ENCODE assay signal across 38 cellular contexts in the genomic region with DNA sequence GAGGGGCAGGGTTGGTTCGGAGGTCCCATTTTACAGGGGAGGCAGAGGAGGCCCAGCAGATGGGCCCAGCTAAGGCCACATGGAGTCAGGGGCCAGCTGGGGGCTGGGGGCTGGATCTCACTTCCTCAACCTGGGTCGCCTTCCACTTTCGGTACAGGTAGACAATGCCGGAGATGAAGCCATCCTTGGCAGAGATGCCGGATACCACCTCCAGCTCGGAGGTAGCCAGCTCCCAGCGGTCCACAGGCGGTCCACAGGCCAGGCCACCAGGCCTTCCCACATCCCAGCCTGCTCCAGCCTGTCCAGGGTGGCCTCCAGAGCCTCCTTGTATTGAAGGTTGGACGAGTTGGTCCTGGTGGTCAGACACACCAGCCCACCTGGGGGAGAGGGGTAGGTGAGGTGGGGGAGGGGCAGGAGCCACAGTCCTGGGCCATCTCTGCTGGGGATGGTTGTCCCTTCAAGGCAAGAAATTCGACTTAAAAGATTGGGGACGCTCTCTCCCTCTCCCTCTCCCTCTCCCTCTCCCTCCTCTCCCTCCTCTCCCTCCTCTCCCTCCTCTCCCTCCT. TPM values are rescaled to one million over a fixed set of nuclear protein-coding genes. Genes with fewer than 3 reads are reported as not detected.
"Had no signal": no experiment of that assay in that cellular context is flagged by ENCODE, and none has a peak within 500 bp of the region (broad histone marks: within the 10 kb centered on the region; RNA-seq: fewer than 3 reads in every experiment).

No MANE protein-coding gene starts in this region.

- DNase-seq: activated CD4-positive, alpha-beta T cell treated with anti-CD3 and anti-CD28 coated beads for 48 hours; activated CD4-positive, alpha-beta T cell treated with anti-CD3 and anti-CD28 coated beads, Interleukin-2, amount 50 U/mL, for 48 hours; activated CD8-positive, alpha-beta memory T cell treated with anti-CD3 and anti-CD28 coated beads, Interleukin-2, amount 50 U/mL, for 4 hours; activated gamma-delta T cell; activated naive CD4-positive, alpha-beta T cell treated with anti-CD3 and anti-CD28 coated beads, Interleukin-2, amount 10 ng/mL, durations not matched to agents 7 days and 5 days; activated naive CD8-positive, alpha-beta T cell treated with anti-CD3 and anti-CD28 coated beads, Interleukin-2, amount 10 ng/mL, durations not matched to agents 7 days and 5 days; activated T-cell treated with anti-CD3 and anti-CD28 coated beads, Interleukin-2, amount 50 U/mL, for 1 hour; cerebellar nuclear complex; colonic mucosa; effector memory CD8-positive, alpha-beta T cell; erythroblast; gastrocnemius medialis; glutamatergic neuron; hypothalamus; immature natural killer cell; stimulated activated CD4-positive, alpha-beta T cell treated with anti-CD3 and anti-CD28 coated beads, Interleukin-12 subunit alpha, Interleukin-12 subunit beta, amount 100 ng/mL, for 4 hours; stimulated activated CD4-positive, alpha-beta T cell treated with anti-CD3 and anti-CD28 coated beads, Interleukin-4, amount 100 ng/mL, for 1 hour; substantia nigra; SW 1271; T-helper 9 cell; WERI-Rb-1 had no signal

- H3K4me3 ChIP-seq: ascending aorta, cardiac muscle cell, colonic mucosa, gastrocnemius medialis, skin epidermis had no signal

- H3K9me3 ChIP-seq: ascending aorta, colonic mucosa, gastrocnemius medialis had no signal

- H3K4me1 ChIP-seq: ascending aorta, colonic mucosa, gastrocnemius medialis had no signal

- H3K36me3 Mint-ChIP-seq: activated naive CD4-positive, alpha-beta T cell treated with anti-CD3 and anti-CD28 coated beads, Interleukin-2, amount 10 ng/mL, durations not matched to agents 7 days and 5 days; activated naive CD8-positive, alpha-beta T cell treated with anti-CD3 and anti-CD28 coated beads, Interleukin-2, amount 10 ng/mL, durations not matched to agents 7 days and 5 days; brain; immature natural killer cell; memory B cell; naive thymus-derived CD8-positive, alpha-beta T cell had no signal

- H3K27ac ChIP-seq: ascending aorta, cardiac muscle cell, gastrocnemius medialis, skin epidermis, WERI-Rb-1 had no signal

- H3K27ac Mint-ChIP-seq: activated naive CD4-positive, alpha-beta T cell treated with anti-CD3 and anti-CD28 coated beads, Interleukin-2, amount 10 ng/mL, durations not matched to agents 7 days and 5 days; activated naive CD8-positive, alpha-beta T cell treated with anti-CD3 and anti-CD28 coated beads, Interleukin-2, amount 10 ng/mL, durations not matched to agents 7 days and 5 days; brain; effector memory CD8-positive, alpha-beta T cell; immature natural killer cell; memory B cell; naive thymus-derived CD8-positive, alpha-beta T cell; stimulated activated naive CD8-positive, alpha-beta T cell treated with anti-CD3 and anti-CD28 coated beads, Interleukin-15, Interleukin-2, amounts not matched to agents 100 ng/mL and 50 ng/mL, for 24 hours; T-helper 1 cell treated with Interleukin-12 subunit alpha and Interleukin-12 subunit beta and Interleukin-4 antibody, amounts not matched to agents 30 μg/mL and 1 μg/mL, for 36 hours had no signal

- H3K4me3 Mint-ChIP-seq: activated naive CD4-positive, alpha-beta T cell treated with anti-CD3 and anti-CD28 coated beads, Interleukin-2, amount 10 ng/mL, durations not matched to agents 7 days and 5 days; activated naive CD8-positive, alpha-beta T cell treated with anti-CD3 and anti-CD28 coated beads, Interleukin-2, amount 10 ng/mL, durations not matched to agents 7 days and 5 days; brain; effector memory CD8-positive, alpha-beta T cell; immature natural killer cell; memory B cell; naive thymus-derived CD8-positive, alpha-beta T cell; stimulated activated naive CD8-positive, alpha-beta T cell treated with anti-CD3 and anti-CD28 coated beads, Interleukin-15, Interleukin-2, amounts not matched to agents 100 ng/mL and 50 ng/mL, for 24 hours; T-helper 1 cell treated with Interleukin-12 subunit alpha and Interleukin-12 subunit beta and Interleukin-4 antibody, amounts not matched to agents 30 μg/mL and 1 μg/mL, for 36 hours had no signal

- H3K9me3 Mint-ChIP-seq: activated naive CD4-positive, alpha-beta T cell treated with anti-CD3 and anti-CD28 coated beads, Interleukin-2, amount 10 ng/mL, durations not matched to agents 7 days and 5 days; activated naive CD8-positive, alpha-beta T cell treated with anti-CD3 and anti-CD28 coated beads, Interleukin-2, amount 10 ng/mL, durations not matched to agents 7 days and 5 days; effector memory CD8-positive, alpha-beta T cell; immature natural killer cell; memory B cell; stimulated activated naive CD8-positive, alpha-beta T cell treated with anti-CD3 and anti-CD28 coated beads, Interleukin-15, Interleukin-2, amounts not matched to agents 100 ng/mL and 50 ng/mL, for 24 hours; T-helper 1 cell treated with Interleukin-12 subunit alpha and Interleukin-12 subunit beta and Interleukin-4 antibody, amounts not matched to agents 30 μg/mL and 1 μg/mL, for 36 hours had no signal

- H3K27me3 Mint-ChIP-seq: activated naive CD8-positive, alpha-beta T cell treated with anti-CD3 and anti-CD28 coated beads, Interleukin-2, amount 10 ng/mL, durations not matched to agents 7 days and 5 days; progenitor cell of endocrine pancreas had no signal

- H3K4me1 Mint-ChIP-seq: immature natural killer cell had no signal

- H3K36me3 ChIP-seq: ascending aorta, cardiac muscle cell, colonic mucosa, gastrocnemius medialis, WERI-Rb-1 had no signal

RNA-seq across cellular contexts. Expression of gene CLDN4, which starts 3.9 kb away (rescaled TPM):
- total RNA-seq: activated CD8-positive, alpha-beta memory T cell treated with anti-CD3 and anti-CD28 coated beads for 36 hours had no signal
- polyA plus RNA-seq: immature natural killer cell had no signal

RNA-seq across cellular contexts. Expression of gene METTL27, which starts 7.6 kb away (rescaled TPM):
- total RNA-seq: ascending aorta had no signal

RNA-seq across cellular contexts. Expression of gene TMEM270, which starts 26.2 kb away (rescaled TPM):
- total RNA-seq: activated CD8-positive, alpha-beta memory T cell treated with anti-CD3 and anti-CD28 coated beads for 36 hours; activated naive CD8-positive, alpha-beta T cell treated with anti-CD3 and anti-CD28 coated beads, Interleukin-2, amount 10 ng/mL, durations not matched to agents 7 days and 5 days; ascending aorta; cardiac muscle cell; colonic mucosa; dermis microvascular lymphatic vessel endothelial cell; gastrocnemius medialis; kidney epithelial cell; lower leg skin; naive thymus-derived CD8-positive, alpha-beta T cell; osteocyte; progenitor cell of endocrine pancreas; renal cortical epithelial cell; sciatic nerve; ureter had no signal
- polyA plus RNA-seq: cardiac muscle cell; immature natural killer cell; naive thymus-derived CD8-positive, alpha-beta T cell had no signal
